ENCODE assay signal across 8 cellular contexts in genomic region chr17:44070455-44071197, GRCh38. TPM values are rescaled to one million over a fixed set of nuclear protein-coding genes. Genes with fewer than 3 reads are reported as not detected.
DNase-seq lines count a peak whose midpoint lies in the region; TF ChIP-seq lines count a peak whose summit lies in the region.

A gene with protein sequence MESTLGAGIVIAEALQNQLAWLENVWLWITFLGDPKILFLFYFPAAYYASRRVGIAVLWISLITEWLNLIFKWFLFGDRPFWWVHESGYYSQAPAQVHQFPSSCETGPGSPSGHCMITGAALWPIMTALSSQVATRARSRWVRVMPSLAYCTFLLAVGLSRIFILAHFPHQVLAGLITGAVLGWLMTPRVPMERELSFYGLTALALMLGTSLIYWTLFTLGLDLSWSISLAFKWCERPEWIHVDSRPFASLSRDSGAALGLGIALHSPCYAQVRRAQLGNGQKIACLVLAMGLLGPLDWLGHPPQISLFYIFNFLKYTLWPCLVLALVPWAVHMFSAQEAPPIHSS (plus strand): TSS chr17:44070735. CDS start chr17:44070966, 231 bp downstream.

- TF ChIP-seq CTCF in foreskin fibroblast (IDR thresholded peaks at IDR 0.05; ENCODE audit: low read depth, low read length): no peak
- TF ChIP-seq CTCF in neural progenitor cell (IDR thresholded peaks at IDR 0.05): no peak

- peaks cover 28% of the 10 kb centered on the region for H3K4me1 Mint-ChIP-seq in neural progenitor cell

- H3K27ac Mint-ChIP-seq in neural progenitor cell: peak within 1 kb of the TSS; percentile 91

- peak within 1 kb of the TSS; percentile 81 for H2AFZ ChIP-seq in neural progenitor cell (replicated peaks)

- peaks cover 14% of the 10 kb centered on the region for H3K36me3 Mint-ChIP-seq in neural progenitor cell

- H3K4me3 Mint-ChIP-seq in neural progenitor cell: peak within 1 kb of the TSS; percentile 94

- H3F3A ChIP-seq in neural progenitor cell (ENCODE audit: low read depth): peaks cover 53% of the 10 kb centered on the region

- H3K27me3 ChIP-seq in neural progenitor cell: no peaks in the 10 kb centered on the region

- peaks cover 9% of the 10 kb centered on the region for H3K4me1 ChIP-seq in neural progenitor cell

- peaks cover 40% of the 10 kb centered on the region for H3K79me2 ChIP-seq in neural progenitor cell (ENCODE audit: low read depth)

- peak within 1 kb of the TSS; percentile 90 for H3K27ac ChIP-seq in neural progenitor cell

- peaks cover 1% of the 10 kb centered on the region for H4K20me1 ChIP-seq in neural progenitor cell (ENCODE audit: low read depth)

- no peaks in the 10 kb centered on the region for H3K9me3 ChIP-seq in neural progenitor cell (ENCODE audit: low read depth)

- peak within 1 kb of the TSS; percentile 60 for H3K9ac ChIP-seq in neural progenitor cell

- no peaks in the 10 kb centered on the region for H3K9me3 Mint-ChIP-seq in neural progenitor cell

- DNase-seq in ELF-1 (ENCODE audit: low read depth, low spot score): peak; percentile 98
- peak; percentile 98 for DNase-seq in H4 (ENCODE audit: low spot score)
- DNase-seq in M059J (ENCODE audit: low read depth): peak; percentile 96
- DNase-seq in SIG-M5 (lab: John Stamatoyannopoulos, UW): peak; percentile 62
- peak; percentile 59 for DNase-seq in activated gamma-delta T cell treated with anti-CD3 and anti-CD28 coated beads, Interleukin-2, amount 50 U/mL, for 16 hours (ENCODE audit: low read depth)
- DNase-seq in foreskin fibroblast: peak; percentile 99
- DNase-seq in neural progenitor cell (ENCODE audit: low spot score): peak; percentile 99
- peak; percentile 97 for DNase-seq in stromal cell of bone marrow (ENCODE audit: low read depth)

- H3K4me2 ChIP-seq in neural progenitor cell: peak within 1 kb of the TSS; percentile 84

- peaks cover 9% of the 10 kb centered on the region for H3K27me3 Mint-ChIP-seq in neural progenitor cell (ENCODE audit: insufficient read depth, low read depth)

- no peaks in the 10 kb centered on the region for H3K36me3 ChIP-seq in neural progenitor cell

- peak within 1 kb of the TSS; percentile 76 to 84 for H3K4me3 ChIP-seq in foreskin fibroblast (ENCODE audit: low read depth in 1 of 2, low read length in 2 of 2)
- H3K4me3 ChIP-seq in neural progenitor cell: peak within 1 kb of the TSS; percentile 66

RNA-seq across cellular contexts. Expression of the gene that starts here (rescaled TPM):
- 51.0 and 71.2 TPM in 2 replicates for total RNA-seq in H4 (2014; rRNA removed; shearing (Covaris generic))
- total RNA-seq in M059J (2014; rRNA removed; shearing (Covaris generic)): 63.5 and 66.4 TPM in 2 replicates
- total RNA-seq in neural progenitor cell (ENCODE audit: low replicate concordance): 16.6 and 55.1 TPM in 2 replicates

Comparison
In these comparisons a context has a peak if more than half of its experiments do, and no peak if none do; other contexts are left out.
1. Peak in every context shown above with its lines: DNase-seq, H3K4me3 ChIP-seq and H3K27ac ChIP-seq.